1 cellular context compared by ENCODE assay signal in genomic region chr11:100663583-100663982, GRCh38.
TF ChIP-seq lines count a peak whose summit lies in the region.

No MANE protein-coding gene starts in this region.

TF ChIP-seq in H1, 55 proteins besides CTCF, POLR2A, EP300 and RAD21 (continued from another document):
- TF ChIP-seq CHD7 (IDR thresholded peaks at IDR 0.05; ENCODE audit: insufficient replicate concordance, low read length) (peak; percentile 72), CBX5 (IDR thresholded peaks at IDR 0.05; ENCODE audit: low read depth, low read length) (no peak)
